ENCODE assay signal across 9 cellular contexts in genomic region chr20:36237477-36237876, GRCh38. TPM values are rescaled to one million over a fixed set of nuclear protein-coding genes. Genes with fewer than 3 reads are reported as not detected.
DNase-seq lines count a peak whose midpoint lies in the region; TF ChIP-seq lines count a peak whose summit lies in the region.
"Had no signal": no experiment of that assay in that cellular context is flagged by ENCODE, and none has a peak within 500 bp of the region (broad histone marks: within the 10 kb centered on the region; RNA-seq: fewer than 3 reads in every experiment).

No MANE protein-coding gene starts in this region.

- no peak for DNase-seq in CD14-positive monocyte (ENCODE audit: low spot score)
- no peak for DNase-seq in MM.1S
- peak; percentile 5 for DNase-seq in dermis blood vessel endothelial cell
- no peak for DNase-seq in nephron progenitor cell
- DNase-seq in T1000 (lab: John Stamatoyannopoulos, UW) = no peak
- no peak for DNase-seq in kidney glomerular epithelial cell (lab: John Stamatoyannopoulos, UW)
- DNase-seq in NCI-H2081 treated with DMSO at 0.1 percent for 48 hours (lab: John Stamatoyannopoulos, UW) = no peak
- DNase-seq in ureter (ENCODE audit: low spot score) = no peak
- DNase-seq: NCI-H187 treated with DMSO at 0.1 percent for 48 hours had no signal

- no peaks in the 10 kb centered on the region for H3F3A ChIP-seq in MM.1S (ENCODE audit: insufficient read depth, low read length)

- TF ChIP-seq CTCF in CD14-positive monocyte (IDR thresholded peaks at IDR 0.05) = no peak
- TF ChIP-seq CTCF in MM.1S (IDR thresholded peaks at IDR 0.05; ENCODE audit: low read length) = no peak
- no peak for TF ChIP-seq CTCF in nephron progenitor cell (IDR thresholded peaks at IDR 0.05)

- H3K9me3 Mint-ChIP-seq in CD14-positive monocyte (peaks cover 0 to 1% (median 0%) of the 10 kb centered on the region in 7 donors), nephron progenitor cell (no peaks in the 10 kb centered on the region)

- H3K9me3 ChIP-seq in MM.1S (replicated peaks; ENCODE audit: insufficient read depth, low read length) = no peaks in the 10 kb centered on the region

- peak overlapping the region in 6 of 7 donors; percentile 88 to 96 (median 94) for H3K27ac Mint-ChIP-seq in CD14-positive monocyte
- peak overlapping the region; percentile 98 for H3K27ac Mint-ChIP-seq in nephron progenitor cell

- H3K4me1 ChIP-seq in MM.1S (ENCODE audit: low read length) = peaks cover 9% of the 10 kb centered on the region

- peaks cover 9% of the 10 kb centered on the region; the same call in 1 of the 2 replicates for H3K36me3 ChIP-seq in MM.1S (replicated peaks; ENCODE audit: insufficient read depth, low read length)

- peaks cover 1 to 7% (median 3%) of the 10 kb centered on the region in 3 donors for H3K27me3 Mint-ChIP-seq in CD14-positive monocyte (ENCODE audit: low read depth in 3 of 3)
- peaks cover 13% of the 10 kb centered on the region for H3K27me3 Mint-ChIP-seq in nephron progenitor cell (ENCODE audit: low read depth, poor library complexity)

- H3K4me2 ChIP-seq in MM.1S (ENCODE audit: low read depth, low read length) = peak overlapping the region; percentile 93

- H3K4me3 Mint-ChIP-seq in CD14-positive monocyte = peak overlapping the region; percentile 91 to 99
- H3K4me3 Mint-ChIP-seq in nephron progenitor cell = peak overlapping the region; percentile 85

- intact Hi-C loops in CD14-positive monocyte (cut with micrococcal nuclease) = no loop called here

- H3K79me2 ChIP-seq in MM.1S (ENCODE audit: low read length) = peaks cover 58% of the 10 kb centered on the region

- 0 out of 2 replicates have a peak, but pooled peaks cover 3% of the 10 kb centered on the region for H4K20me1 ChIP-seq in MM.1S (ENCODE audit: insufficient read depth, low read length)

- H3K36me3 Mint-ChIP-seq in CD14-positive monocyte (peaks cover 21 to 32% of the 10 kb centered on the region in 2 donors), nephron progenitor cell (ENCODE audit: low read depth) (peaks cover 22% of the 10 kb centered on the region)

- H3K27ac ChIP-seq in MM.1S (ENCODE audit: low read length) = no peak overlapping the region

- no peak overlapping the region for H2AFZ ChIP-seq in MM.1S (ENCODE audit: low read length)

- peak overlapping the region; percentile 81 for H3K4me3 ChIP-seq in MM.1S (ENCODE audit: low read length)

- H3K9ac ChIP-seq in MM.1S (ENCODE audit: low read length) = peak overlapping the region; percentile 82; the same call in 1 of the 2 replicates

- H3K4me1 Mint-ChIP-seq in CD14-positive monocyte (peaks cover 21% of the 10 kb centered on the region), nephron progenitor cell (peaks cover 29% of the 10 kb centered on the region)

- H3K9me2 ChIP-seq in MM.1S (replicated peaks; ENCODE audit: insufficient read depth, low read length) = no peaks in the 10 kb centered on the region

- H3K27me3 ChIP-seq in MM.1S (replicated peaks; ENCODE audit: insufficient read depth, low read length) = no peaks in the 10 kb centered on the region

RNA-seq across cellular contexts. Expression of gene AAR2, which starts 1.2 kb away (rescaled TPM):
- polyA plus RNA-seq in CD14-positive monocyte = 10 to 100 TPM; 45.2 to 48.8 TPM
- total RNA-seq in dermis blood vessel endothelial cell = 29.8 and 31.7 TPM in 2 replicates
- 30.8 TPM for total RNA-seq in ureter
